ENCODE assay signal across 19 cellular contexts in genomic region chr6:150664091-150664490, GRCh38.
DNase-seq lines count a peak whose midpoint lies in the region; ATAC-seq and TF ChIP-seq lines count a peak whose summit lies in the region.
"Had no signal": no experiment of that assay in that cellular context is flagged by ENCODE, and none has a peak within 500 bp of the region (broad histone marks: within the 10 kb centered on the region; RNA-seq: fewer than 3 reads in every experiment).

No MANE protein-coding gene starts in this region.

- H3K27me3 Mint-ChIP-seq in nephron (ENCODE audit: low read depth), result no peaks in the 10 kb centered on the region
- H3K27me3 Mint-ChIP-seq: CD4-positive, alpha-beta memory T cell had no signal

- TF ChIP-seq POLR2A in erythroblast (IDR thresholded peaks at IDR 0.05; ENCODE audit: low read length), result no peak

- DNase-seq in COLO829 (ENCODE audit: low spot score) (peak; percentile 31), foreskin melanocyte (peak; percentile 76), neuronal stem cell (ENCODE audit: low spot score) (no peak), hepatocyte (ENCODE audit: low spot score) (no peak), erythroblast (lab: John Stamatoyannopoulos, UW) (no peak)
- DNase-seq: 8988T; ACHN; AML-193; C1 segment of cervical spinal cord; Caco-2; CD4-positive, alpha-beta memory T cell; DMS153; DND-41; H9 had no signal

- no peak overlapping the region for H3K23ac ChIP-seq in neuronal stem cell (ENCODE audit: low read depth, low read length, poor library complexity)

- no peak overlapping the region for H3K27ac ChIP-seq in neuronal stem cell (replicated peaks; ENCODE audit: low read length)
- no peak overlapping the region for H3K27ac ChIP-seq in hepatocyte
- H3K27ac ChIP-seq: A549 had no signal

- H3K4me1 Mint-ChIP-seq in nephron, result peaks cover 74% of the 10 kb centered on the region

- no peak overlapping the region for H3K9ac ChIP-seq in neuronal stem cell (ENCODE audit: low read depth, low read length, poor library complexity)

- H4K8ac ChIP-seq in neuronal stem cell (ENCODE audit: low read depth, low read length), result no peak overlapping the region

- no peak for TF ChIP-seq CTCF in nephron (IDR thresholded peaks at IDR 0.05; ENCODE audit: unreplicated experiment in 3 of 3)
- TF ChIP-seq CTCF in hepatocyte (IDR thresholded peaks at IDR 0.05; ENCODE audit: poor library complexity), result no peak

- H2BK12ac ChIP-seq in neuronal stem cell (ENCODE audit: low read length), result no peak overlapping the region

- no peak overlapping the region for H3K14ac ChIP-seq in neuronal stem cell (ENCODE audit: low read length)

- H3K4me3 ChIP-seq in neuronal stem cell (ENCODE audit: low read length in 2 of 2) (no peak overlapping the region), hepatocyte (no peak overlapping the region)
- H3K4me3 ChIP-seq: A549, GM23338 had no signal

- peaks cover 34% of the 10 kb centered on the region for H3K36me3 Mint-ChIP-seq in nephron (ENCODE audit: low read depth)
- H3K36me3 Mint-ChIP-seq: CD4-positive, alpha-beta memory T cell had no signal

- no peaks in the 10 kb centered on the region for H4K20me1 ChIP-seq in hepatocyte (ENCODE audit: insufficient read depth, poor library complexity, severe bottlenecking)

- no peak overlapping the region for H3K4me2 ChIP-seq in neuronal stem cell (ENCODE audit: insufficient read depth, low read length, poor library complexity, severe bottlenecking)
- no peak overlapping the region for H3K4me2 ChIP-seq in hepatocyte
- H3K4me2 ChIP-seq: A549, GM23338 had no signal

- peaks cover 9 to 16% of the 10 kb centered on the region in 2 donors for H3K4me1 ChIP-seq in neuronal stem cell (ENCODE audit: control insufficient read depth in 2 of 2, insufficient read depth in 1 of 2, low read depth in 1 of 2, low read length in 2 of 2)
- peaks cover 22% of the 10 kb centered on the region for H3K4me1 ChIP-seq in hepatocyte (ENCODE audit: insufficient read depth)
- H3K4me1 ChIP-seq: A549 had no signal

- H3K27me3 ChIP-seq in neuronal stem cell (ENCODE audit: control insufficient read depth in 3 of 3, insufficient read depth in 3 of 3, low read depth in 1 of 3, low read length in 3 of 3), result no peaks in the 10 kb centered on the region
- H3K27me3 ChIP-seq in hepatocyte, result no peaks in the 10 kb centered on the region

- H3K4ac ChIP-seq in neuronal stem cell (ENCODE audit: low read length), result no peak overlapping the region

- H2AFZ ChIP-seq in neuronal stem cell (ENCODE audit: low read length), result no peak overlapping the region
- H2AFZ ChIP-seq in hepatocyte, result no peak overlapping the region
- H2AFZ ChIP-seq: GM23338 had no signal

- H3K36me3 ChIP-seq in neuronal stem cell (replicated peaks in 1 of 2; ENCODE audit: control insufficient read depth in 2 of 2, insufficient read depth in 2 of 2, low read length in 2 of 2) (peaks cover 2 to 6% of the 10 kb centered on the region in 2 donors), hepatocyte (replicated peaks; ENCODE audit: insufficient read depth, low read depth) (no peaks in the 10 kb centered on the region)

- H2AK5ac ChIP-seq in neuronal stem cell (ENCODE audit: low read depth, low read length), result no peak overlapping the region

- H3K27ac Mint-ChIP-seq in nephron, result peak overlapping the region in 2 of 3 experiments; percentile 44 to 62
- H3K27ac Mint-ChIP-seq: CD4-positive, alpha-beta memory T cell; GM23338; H9 had no signal

- no peaks in the 10 kb centered on the region for H3K9me2 ChIP-seq in hepatocyte (replicated peaks; ENCODE audit: insufficient read depth)

- H3K79me2 ChIP-seq in hepatocyte, result no peaks in the 10 kb centered on the region

- no peaks in the 10 kb centered on the region for H3K79me1 ChIP-seq in neuronal stem cell (ENCODE audit: low read depth, low read length)

- no peak overlapping the region for H3K4me3 Mint-ChIP-seq in nephron
- H3K4me3 Mint-ChIP-seq: CD4-positive, alpha-beta memory T cell; GM23338; H9 had no signal

- H2BK120ac ChIP-seq in neuronal stem cell (ENCODE audit: low read depth, low read length), result no peak overlapping the region

- H3K9me3 ChIP-seq in neuronal stem cell (replicated peaks in 1 of 2; ENCODE audit: control insufficient read depth in 2 of 2, insufficient read depth in 1 of 2, low read depth in 1 of 2, low read length in 2 of 2) (peaks cover 0 to 2% of the 10 kb centered on the region in 2 donors), hepatocyte (ENCODE audit: low read depth) (no peaks in the 10 kb centered on the region)
- H3K9me3 ChIP-seq: A549, Caco-2 had no signal

- no peak overlapping the region for H4K91ac ChIP-seq in neuronal stem cell (ENCODE audit: low read depth, low read length, poor library complexity)

- H3K18ac ChIP-seq in neuronal stem cell (ENCODE audit: low read length), result no peak overlapping the region

- H2BK5ac ChIP-seq in neuronal stem cell (ENCODE audit: low read length), result no peak overlapping the region

- no peaks in the 10 kb centered on the region for H3K9me3 Mint-ChIP-seq in nephron
- H3K9me3 Mint-ChIP-seq: CD4-positive, alpha-beta memory T cell; GM23338; H9 had no signal

- no peak for ATAC-seq in GM21737 (IDR thresholded peaks at IDR 0.05; ENCODE audit: unreplicated experiment)
- ATAC-seq: A549, GM23338, HCT116 had no signal

- no CpG with 5 or more reads among the region's 3 CpGs for WGBS in neuronal stem cell (ENCODE audit: extremely low coverage in 2 of 2, insufficient read length in 2 of 2, insufficient replicate concordance in 1 of 2), 2 donors
- 94% methylated on average over 3 of the region's 3 CpGs for WGBS in hepatocyte (ENCODE audit: low lambda C conversion rate, missing lambda C conversion rate)

- H2BK15ac ChIP-seq in neuronal stem cell (ENCODE audit: low read length), result no peak overlapping the region

Comparison
In these comparisons a context has a peak if more than half of its experiments do, and no peak if none do; other contexts are left out.
1. DNase-seq: peak in COLO829 (single experiment) and foreskin melanocyte (single experiment); none in neuronal stem cell (single experiment), hepatocyte (single experiment) and erythroblast (0 of 2).